ENCODE assay signal across 8 cellular contexts in the genomic region with DNA sequence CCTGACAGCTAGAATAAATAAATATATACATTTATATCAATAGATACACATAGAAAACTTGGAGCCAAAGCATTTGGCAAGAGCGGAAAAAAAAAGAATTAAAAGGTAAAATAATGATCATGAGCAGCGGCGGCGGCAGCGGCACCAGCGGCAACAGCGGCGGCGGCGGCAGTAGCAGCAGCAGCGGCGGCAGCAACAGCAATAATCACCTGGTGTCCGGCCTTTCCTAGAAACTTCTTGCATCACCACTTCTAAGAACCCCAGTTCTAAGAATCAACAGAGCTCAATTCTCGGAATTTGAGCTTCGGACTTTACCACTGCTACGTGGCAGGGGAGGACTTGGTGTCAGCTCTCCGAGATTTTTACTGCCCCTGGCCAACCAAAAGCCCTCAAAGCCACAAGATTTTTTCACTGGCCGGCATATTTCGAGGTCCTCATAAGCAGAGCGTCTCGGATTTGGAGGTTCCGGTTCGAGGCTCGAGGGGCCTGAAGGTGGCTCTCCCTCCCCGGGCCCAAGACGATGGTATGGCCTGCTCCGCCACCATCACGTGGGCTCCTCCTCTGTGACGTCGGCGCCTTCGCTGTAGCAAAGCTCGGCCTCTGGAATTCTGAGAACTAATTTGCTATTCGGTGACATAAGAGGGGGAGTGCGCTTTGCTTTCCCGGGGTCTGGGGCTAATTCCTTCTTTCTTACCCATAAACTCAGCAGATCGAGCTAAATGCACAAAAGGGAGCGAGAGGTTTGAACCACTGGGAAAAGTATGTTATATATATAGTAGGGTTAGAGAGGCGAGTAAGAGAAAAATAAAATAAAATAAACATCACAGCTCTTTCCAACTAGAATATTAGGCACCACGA. TPM values are rescaled to one million over a fixed set of nuclear protein-coding genes. Genes with fewer than 3 reads are reported as not detected.
A peak's percentile ranks its signal among the peaks of the same experiment; 100 is the strongest.
DNase-seq lines count a peak whose midpoint lies in the region; ATAC-seq and TF ChIP-seq lines count a peak whose summit lies in the region.

Gene BCL6, minus strand, starts transcription at position 268 of the 858 bp plus-strand sequence. CDS start 11,775 bp downstream, outside the sequence.

- peak; percentile 64 for ATAC-seq in CD4-positive, alpha-beta T cell (ENCODE audit: poor library complexity)
- peak; percentile 72 for ATAC-seq in GM21381 (IDR thresholded peaks at IDR 0.05; ENCODE audit: unreplicated experiment)
- ATAC-seq in lung (ENCODE audit: insufficient read depth, low FRiP score) = peak; percentile 69

- H3K9me3 ChIP-seq in CD4-positive, alpha-beta T cell (ENCODE audit: control insufficient read depth, low read length) = no peaks in the 10 kb centered on the region
- H3K9me3 ChIP-seq in lung (ENCODE audit: control insufficient read depth in 2 of 2, insufficient read depth in 1 of 2, low read length in 1 of 2) = no peaks in the 10 kb centered on the region

- no peaks in the 10 kb centered on the region for H3K27me3 Mint-ChIP-seq in CD4-positive, alpha-beta T cell

- H3K4me3 ChIP-seq in lung = peak within 1 kb of the TSS; percentile 78

- H3K27ac ChIP-seq in CD4-positive, alpha-beta T cell (ENCODE audit: low read depth, low read length) = peak within 1 kb of the TSS; percentile 95
- H3K27ac ChIP-seq in lung (ENCODE audit: low read depth in 1 of 2, low read length in 1 of 2) = peak within 1 kb of the TSS; percentile 98 to 100

- 0 to 1% methylated on average over 40 of the region's 40 CpGs for WGBS in lung, 2 donors

- no peak for TF ChIP-seq CTCF in CD4-positive, alpha-beta T cell (IDR thresholded peaks at IDR 0.05)
- TF ChIP-seq CTCF in lung (IDR thresholded peaks at IDR 0.05; ENCODE audit: control extremely low read depth, extremely low read depth) = no peak

- peaks cover 3 to 5% of the 10 kb centered on the region in 2 donors for H3K4me1 ChIP-seq in lung (ENCODE audit: control insufficient read depth in 2 of 2, insufficient read depth in 2 of 2, low read length in 2 of 2)

- H3K4me1 Mint-ChIP-seq in CD4-positive, alpha-beta T cell (ENCODE audit: low read depth) = peaks cover 85% of the 10 kb centered on the region

- no peaks in the 10 kb centered on the region for H3K27me3 ChIP-seq in CD4-positive, alpha-beta T cell (ENCODE audit: control insufficient read depth, insufficient read depth, low read length)
- H3K27me3 ChIP-seq in lung (ENCODE audit: control insufficient read depth, insufficient read depth) = no peaks in the 10 kb centered on the region

- H3K36me3 Mint-ChIP-seq in CD4-positive, alpha-beta T cell (ENCODE audit: low read depth) = peaks cover 31% of the 10 kb centered on the region

- CTCF ChIA-PET in CD4-positive, alpha-beta T cell (lab: Charles Lee) = interaction anchor here (0.8 to 1.3 kb wide), 4 partner anchors 230 to 1296 kb away, joined by 3 to 5 read pairs (median 4); no protein-coding TSS in a partner anchor
- CTCF ChIA-PET in activated CD8-positive, alpha-beta memory T cell treated with anti-CD3 and anti-CD28 coated beads for 36 hours (lab: Charles Lee) = interaction anchor here (1.0 to 6.3 kb wide), 5 partner anchors 55 to 1211 kb away, joined by 3 to 50 read pairs (median 4); no protein-coding TSS in a partner anchor

- H3K27ac Mint-ChIP-seq in CD4-positive, alpha-beta T cell = peak within 1 kb of the TSS; percentile 99

- intact Hi-C loops in CD4-positive, alpha-beta T cell (cut with DNase I, micrococcal nuclease) = loop anchor here (2.0 to 10.0 kb wide), 5 partner anchors 172 to 759 kb away; partner anchors contain the start of gene LPP (in 1 of the 2)

- POLR2A ChIA-PET in CD4-positive, alpha-beta T cell (lab: Charles Lee) = interaction anchor here (0.6 to 3.2 kb wide), 45 partner anchors 9 to 1913 kb away, joined by 3 to 28 read pairs (median 4); partner anchors contain the start of genes DNAJB11, EIF4A2, LPP and RPL39L
- POLR2A ChIA-PET in activated CD8-positive, alpha-beta memory T cell treated with anti-CD3 and anti-CD28 coated beads for 36 hours (lab: Charles Lee) = interaction anchor here (0.5 to 3.9 kb wide), 12 partner anchors 54 to 547 kb away, joined by 3 to 50 read pairs (median 3); partner anchors contain the start of gene LPP

- peak within 1 kb of the TSS; percentile 100 for H3K4me3 Mint-ChIP-seq in CD4-positive, alpha-beta T cell

- H3K9me3 Mint-ChIP-seq in CD4-positive, alpha-beta T cell = no peaks in the 10 kb centered on the region

- DNase-seq in CD4-positive, alpha-beta T cell = peak; percentile 66 to 90 (median 81)
- DNase-seq in HUDEP-2 (lab: John Stamatoyannopoulos, UW; ENCODE audit: unreplicated experiment in 76 of 76) (peak; percentile 29 to 97 (median 85)), NOMO-1 treated with DMSO at 0.1 percent for 48 hours (lab: John Stamatoyannopoulos, UW; ENCODE audit: unreplicated experiment) (peak; percentile 95), lung (ENCODE audit: low spot score) (peak; percentile 92)
- peak; percentile 84 for DNase-seq in effector CD8-positive, alpha-beta T cell (lab: John Stamatoyannopoulos, UW)
- DNase-seq in stimulated activated CD4-positive, alpha-beta T cell treated with anti-CD3 and anti-CD28 coated beads, TNF-alpha, amount 100 ng/mL, for 1 hour (ENCODE audit: low read depth in 3 of 3, low spot score in 1 of 3) = peak; percentile 62 to 67 (median 62)

- H3K36me3 ChIP-seq in lung (ENCODE audit: control insufficient read depth in 2 of 2, insufficient read depth in 2 of 2, low read length in 2 of 2) = no peaks in the 10 kb centered on the region

RNA-seq across cellular contexts. Expression of gene BCL6, which starts in this region (rescaled TPM):
- total RNA-seq in CD4-positive, alpha-beta T cell = 10 to 100 TPM; 76.6 to 79.6 TPM
- 10 to 100 TPM; 14.9 to 16.9 TPM for total RNA-seq in activated CD8-positive, alpha-beta memory T cell treated with anti-CD3 and anti-CD28 coated beads for 36 hours
- total RNA-seq in lung = 100 to 1,000 TPM in 1 of 2 donors, 10 to 100 TPM in 1; 52.2 to 101 TPM
- 100 to 1,000 TPM in 1 of 2 donors, 10 to 100 TPM in 1; 29.4 to 137 TPM for polyA plus RNA-seq in lung

Comparison
In these comparisons a context has a peak if more than half of its experiments do, and no peak if none do; other contexts are left out.
1. Peak in every context shown above with its lines: DNase-seq, ATAC-seq, H3K4me3 ChIP-seq and H3K27ac ChIP-seq.